Comparison of ENCODE assay signal across 9 cellular contexts in genomic region chr4:110620352-110621327, GRCh38. TPM values are rescaled to one million over a fixed set of nuclear protein-coding genes. Genes with fewer than 3 reads are reported as not detected.
DNase-seq lines count a peak whose midpoint lies in the region; ATAC-seq, FAIRE-seq and TF ChIP-seq lines count a peak whose summit lies in the region.
"Had no signal": no experiment of that assay in that cellular context is flagged by ENCODE, and none has a peak within 500 bp of the region (broad histone marks: within the 10 kb centered on the region; RNA-seq: fewer than 3 reads in every experiment).

No MANE protein-coding gene starts in this region.

- TF ChIP-seq POLR2A in spleen (IDR thresholded peaks at IDR 0.05) (no peak), GM12892 (IDR thresholded peaks at IDR 0.05; ENCODE audit: low read depth, low read length) (no peak), sigmoid colon (IDR thresholded peaks at IDR 0.05) (no peak)

- peak overlapping the region; percentile 19 for H2AFZ ChIP-seq in hepatocyte

- no peak for TF ChIP-seq EP300 in sigmoid colon (IDR thresholded peaks at IDR 0.05)

- H3K4me1 Mint-ChIP-seq in T-helper 17 cell = peaks cover 2% of the 10 kb centered on the region

- peak overlapping the region; percentile 22 for H3K27ac Mint-ChIP-seq in T-helper 17 cell

- peak; percentile 13 to 42 for DNase-seq in NCI-H524 (lab: John Stamatoyannopoulos, UW)
- no peak for DNase-seq in NCI-H524 treated with DMSO at 0.1 percent for 48 hours (lab: John Stamatoyannopoulos, UW)
- no peak for DNase-seq in T-helper 17 cell
- peak; percentile 76 for DNase-seq in hepatocyte (ENCODE audit: low spot score)
- DNase-seq in spleen = peak; percentile 69
- no peak for DNase-seq in HuH-7.5 (ENCODE audit: low spot score)
- DNase-seq in GM12892 (ENCODE audit: insufficient read length) = no peak
- no peak for DNase-seq in sigmoid colon
- DNase-seq: activated gamma-delta T cell treated with Interleukin-2 at 50 U/mL for 16 hours had no signal

- H3K4me3 ChIP-seq in hepatocyte (peak overlapping the region; percentile 87), spleen (peak overlapping the region in 6 of 8 donors; percentile 1 to 62 (median 16)), sigmoid colon (peak overlapping the region in 2 of 4 donors; percentile 3 to 8)

- 9% methylated on average over 42 of the region's 43 CpGs for WGBS in hepatocyte (ENCODE audit: low lambda C conversion rate, missing lambda C conversion rate)
- 7 to 11% (median 9%) methylated on average over 42 to 43 of the region's 43 CpGs for WGBS in spleen, 5 donors
- WGBS in sigmoid colon, 2 donors = 5 to 7% methylated on average over 43 of the region's 43 CpGs

- H3K9me2 ChIP-seq in hepatocyte (replicated peaks; ENCODE audit: insufficient read depth) = no peaks in the 10 kb centered on the region

- FAIRE-seq in GM12892 (lab: Jason Lieb, UNC) = no peak

- H3K36me3 Mint-ChIP-seq in T-helper 17 cell (ENCODE audit: low read depth) = peaks cover 2% of the 10 kb centered on the region

- peaks cover 97% of the 10 kb centered on the region for H3K27me3 Mint-ChIP-seq in T-helper 17 cell

- ATAC-seq in T-helper 17 cell = no peak

- peaks cover 15% of the 10 kb centered on the region for H3K27me3 ChIP-seq in hepatocyte
- H3K27me3 ChIP-seq in spleen (replicated peaks in 1 of 7) = peaks cover 13 to 100% (median 100%) of the 10 kb centered on the region in 7 donors
- H3K27me3 ChIP-seq in sigmoid colon = peaks cover 80 to 100% (median 99%) of the 10 kb centered on the region in 3 donors

- H3K4me1 ChIP-seq in hepatocyte (ENCODE audit: insufficient read depth) = peaks cover 24% of the 10 kb centered on the region
- H3K4me1 ChIP-seq in spleen = peaks cover 20 to 44% (median 27%) of the 10 kb centered on the region in 6 donors
- H3K4me1 ChIP-seq in sigmoid colon = peaks cover 0 to 50% (median 38%) of the 10 kb centered on the region in 4 donors

- intact Hi-C loops in spleen (cut with DNase I; ENCODE audit: low total_unique reads) (no loop called here), sigmoid colon (cut with DNase I) (no loop called here)

- peaks cover 76% of the 10 kb centered on the region for H3K79me2 ChIP-seq in hepatocyte

- no peaks in the 10 kb centered on the region for H3K9me3 ChIP-seq in T-helper 17 cell (ENCODE audit: control insufficient read depth, low read length, poor library complexity, severe bottlenecking)
- H3K9me3 ChIP-seq in hepatocyte (ENCODE audit: low read depth) = no peaks in the 10 kb centered on the region
- peaks cover 0 to 10% (median 0%) of the 10 kb centered on the region in 8 donors for H3K9me3 ChIP-seq in spleen
- no peaks in the 10 kb centered on the region for H3K9me3 ChIP-seq in sigmoid colon

- no peaks in the 10 kb centered on the region for H3K36me3 ChIP-seq in hepatocyte (replicated peaks; ENCODE audit: insufficient read depth, low read depth)
- no peaks in the 10 kb centered on the region for H3K36me3 ChIP-seq in spleen
- H3K36me3 ChIP-seq in sigmoid colon = no peaks in the 10 kb centered on the region

- TF ChIP-seq CTCF in hepatocyte (IDR thresholded peaks at IDR 0.05; ENCODE audit: poor library complexity) = no peak
- TF ChIP-seq CTCF in spleen (IDR thresholded peaks at IDR 0.05 in 8 of 11, conservative IDR thresholded peaks at IDR 0.05 in 3 of 11) = no peak
- no peak for TF ChIP-seq CTCF in sigmoid colon (IDR thresholded peaks at IDR 0.05)

- peak overlapping the region; percentile 91 for H3K4me2 ChIP-seq in hepatocyte

- H3K4me3 Mint-ChIP-seq in T-helper 17 cell = peak overlapping the region; percentile 4

- H3K27ac ChIP-seq in hepatocyte = peak overlapping the region; percentile 89
- no peak overlapping the region for H3K27ac ChIP-seq in spleen
- peak overlapping the region in 1 of 4 donors; percentile 91 for H3K27ac ChIP-seq in sigmoid colon

- peaks cover 13% of the 10 kb centered on the region for H4K20me1 ChIP-seq in hepatocyte (ENCODE audit: insufficient read depth, poor library complexity, severe bottlenecking)

RNA-seq across cellular contexts. Expression of gene PITX2, which starts 2.2 kb away (rescaled TPM):
- total RNA-seq in T-helper 17 cell (not detected), hepatocyte (80.5 and 99.2 TPM in 2 replicates), spleen (not detected), sigmoid colon (under 1 TPM in 1 of 4 donors, not detected in 3; 0.95 TPM)
- polyA plus RNA-seq in hepatocyte (142 and 147 TPM in 2 replicates), spleen (under 1 TPM in 1 of 3 donors, not detected in 2; 0.12 TPM), sigmoid colon (1 to 10 TPM in 2 of 3 donors, under 1 TPM in 1; 0.45 to 2.1 (median 1.2) TPM)
- not detected for polyA plus RNA-seq in GM12892 (2012; ENCODE audit: missing spikeins)

Comparison
In these comparisons a context has a peak if more than half of its experiments do, and no peak if none do; other contexts are left out.
1. DNase-seq: peak in NCI-H524 (2 of 2), hepatocyte (single experiment) and spleen (single experiment); none in NCI-H524 treated with DMSO at 0.1 percent for 48 hours (single experiment), T-helper 17 cell (0 of 3), HuH-7.5 (single experiment), GM12892 (single experiment) and sigmoid colon (single experiment).
2. RNA of gene PITX2, which starts 2.2 kb away (total RNA-seq): 80.5 to 99.2 TPM in hepatocyte; not detected in T-helper 17 cell, not detected in spleen and 0.95 TPM in sigmoid colon; every median in the first group is over 10 times any median in the second.